ENCODE assay signal across 15 cellular contexts in the genomic region with DNA sequence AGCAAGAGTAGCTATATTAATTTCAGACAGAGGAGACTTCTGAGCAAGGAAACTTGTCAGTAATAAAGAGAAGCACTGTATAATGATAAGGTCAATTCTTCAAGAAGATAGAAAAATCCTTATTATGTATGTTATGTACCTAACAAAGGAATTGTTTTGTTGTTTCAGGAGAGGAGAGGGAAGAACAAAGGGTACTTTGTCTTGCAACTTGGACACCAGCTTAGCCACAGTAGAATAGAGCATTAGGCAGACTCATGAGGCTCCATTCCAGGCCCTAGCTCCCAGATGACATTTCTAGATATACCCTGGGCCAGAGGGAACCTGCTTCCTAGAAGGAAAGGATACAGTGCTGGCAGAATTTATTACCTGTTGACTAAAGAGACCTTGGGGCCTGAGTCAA. TPM values are rescaled to one million over a fixed set of nuclear protein-coding genes. Genes with fewer than 3 reads are reported as not detected.
DNase-seq lines count a peak whose midpoint lies in the region; FAIRE-seq and TF ChIP-seq lines count a peak whose summit lies in the region.
"Had no signal": no experiment of that assay in that cellular context is flagged by ENCODE, and none has a peak within 500 bp of the region (broad histone marks: within the 10 kb centered on the region; RNA-seq: fewer than 3 reads in every experiment).

No MANE protein-coding gene starts in this region.

- no peaks in the 10 kb centered on the region for H3K9me3 ChIP-seq in small intestine (ENCODE audit: control insufficient read depth, low read depth)
- H3K9me3 ChIP-seq: A549, Caco-2, HAP-1 had no signal

- H3K4me3 Mint-ChIP-seq in endothelial cell (ENCODE audit: unreplicated experiment) (peak overlapping the region; percentile 37), neural crest cell (peak overlapping the region; percentile 14)
- H3K4me3 Mint-ChIP-seq: CD14-positive monocyte; CD8-positive, alpha-beta T cell had no signal

- CTCF ChIA-PET in HEK293T (lab: Yijun Ruan, JAX): no interaction called here

- H3K27me3 ChIP-seq in small intestine (ENCODE audit: control insufficient read depth in 2 of 2, insufficient read depth in 2 of 2, low read length in 2 of 2): no peaks in the 10 kb centered on the region

- H3K4me1 Mint-ChIP-seq in endothelial cell (ENCODE audit: unreplicated experiment): no peaks in the 10 kb centered on the region
- H3K4me1 Mint-ChIP-seq in neural crest cell: peaks cover 9% of the 10 kb centered on the region
- H3K4me1 Mint-ChIP-seq: CD14-positive monocyte had no signal

- no peak overlapping the region for H3K27ac ChIP-seq in small intestine (ENCODE audit: low read depth in 1 of 2, low read length in 1 of 2)
- H3K27ac ChIP-seq: A549 had no signal

- H3K4me3 ChIP-seq in small intestine (ENCODE audit: low read depth in 1 of 2, low read length in 2 of 2): no peak overlapping the region
- H3K4me3 ChIP-seq: A549, HAP-1 had no signal

- H3K27me3 Mint-ChIP-seq in endothelial cell (ENCODE audit: unreplicated experiment) (no peaks in the 10 kb centered on the region), neural crest cell (ENCODE audit: low read depth) (no peaks in the 10 kb centered on the region)

- H3K27ac Mint-ChIP-seq in endothelial cell (ENCODE audit: unreplicated experiment): no peak overlapping the region
- H3K27ac Mint-ChIP-seq in neural crest cell (ENCODE audit: unreplicated experiment): no peak overlapping the region
- H3K27ac Mint-ChIP-seq: CD14-positive monocyte; CD8-positive, alpha-beta T cell had no signal

- H3K4me1 ChIP-seq in small intestine (ENCODE audit: control insufficient read depth in 2 of 2, insufficient read depth in 1 of 2, low read depth in 1 of 2, low read length in 1 of 2): no peaks in the 10 kb centered on the region
- H3K4me1 ChIP-seq: A549, Caco-2 had no signal

- no peak for FAIRE-seq in small intestine (lab: Jason Lieb, UNC)
- FAIRE-seq: A549, H1 had no signal

- TF ChIP-seq CTCF in endothelial cell (IDR thresholded peaks at IDR 0.05; ENCODE audit: unreplicated experiment) (no peak), neural crest cell (conservative IDR thresholded peaks at IDR 0.05) (no peak)

- H3K36me3 Mint-ChIP-seq in endothelial cell (ENCODE audit: low read depth, unreplicated experiment) (peaks cover 10% of the 10 kb centered on the region), neural crest cell (ENCODE audit: low read depth) (peaks cover 6% of the 10 kb centered on the region)
- H3K36me3 Mint-ChIP-seq: CD14-positive monocyte; CD8-positive, alpha-beta T cell had no signal

- no peaks in the 10 kb centered on the region for H3K36me3 ChIP-seq in small intestine (ENCODE audit: control insufficient read depth in 2 of 2, insufficient read depth in 2 of 2, low read length in 2 of 2)
- H3K36me3 ChIP-seq: HAP-1 had no signal

- H3K9me3 Mint-ChIP-seq in endothelial cell (ENCODE audit: unreplicated experiment) (no peaks in the 10 kb centered on the region), neural crest cell (peaks cover 3% of the 10 kb centered on the region)
- H3K9me3 Mint-ChIP-seq: CD8-positive, alpha-beta T cell had no signal

- DNase-seq in HEK293T (ENCODE audit: extremely low spot score) (no peak), endothelial cell (ENCODE audit: low spot score) (no peak), neural crest cell (ENCODE audit: low read depth, low spot score) (no peak), small intestine (no peak), NCI-H187 treated with DMSO at 0.1 percent for 48 hours (lab: John Stamatoyannopoulos, UW) (no peak)
- no peak for DNase-seq in NK-92 treated with Interleukin-12 subunit alpha and Interleukin-12 subunit beta, amount 100 ng/mL, for 24 hours (lab: John Stamatoyannopoulos, UW)
- DNase-seq: Caco-2; CD8-positive, alpha-beta T cell; DND-41; GDM1; IMR-90 had no signal

- POLR2A ChIA-PET in HEK293T (lab: Yijun Ruan, JAX): no interaction called here

TF ChIP-seq in HEK293T, 16 proteins besides CTCF, POLR2A, EP300 and RAD21:
- no peak for TF ChIP-seq TARDBP (IDR thresholded peaks at IDR 0.05)
- no peak for TF ChIP-seq CTBP1 (IDR thresholded peaks at IDR 0.05; ENCODE audit: borderline replicate concordance)
- no peak for TF ChIP-seq ELF4 (IDR thresholded peaks at IDR 0.05)
- no peak for TF ChIP-seq SP1 (IDR thresholded peaks at IDR 0.05)
- TF ChIP-seq FOXA1 (IDR thresholded peaks at IDR 0.05): no peak
- no peak for TF ChIP-seq BHLHE40 (IDR thresholded peaks at IDR 0.05; ENCODE audit: borderline replicate concordance)
- TF ChIP-seq, protein P1, sequence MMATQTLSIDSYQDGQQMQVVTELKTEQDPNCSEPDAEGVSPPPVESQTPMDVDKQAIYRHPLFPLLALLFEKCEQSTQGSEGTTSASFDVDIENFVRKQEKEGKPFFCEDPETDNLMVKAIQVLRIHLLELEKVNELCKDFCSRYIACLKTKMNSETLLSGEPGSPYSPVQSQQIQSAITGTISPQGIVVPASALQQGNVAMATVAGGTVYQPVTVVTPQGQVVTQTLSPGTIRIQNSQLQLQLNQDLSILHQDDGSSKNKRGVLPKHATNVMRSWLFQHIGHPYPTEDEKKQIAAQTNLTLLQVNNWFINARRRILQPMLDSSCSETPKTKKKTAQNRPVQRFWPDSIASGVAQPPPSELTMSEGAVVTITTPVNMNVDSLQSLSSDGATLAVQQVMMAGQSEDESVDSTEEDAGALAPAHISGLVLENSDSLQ (IDR thresholded peaks at IDR 0.05): peak; percentile 52; the same call in 1 of the 2 replicates
- no peak for TF ChIP-seq FOXM1 (IDR thresholded peaks at IDR 0.05; ENCODE audit: borderline replicate concordance)

RNA-seq across cellular contexts. Expression of a gene that starts 6.5 kb away (rescaled TPM):
- 29.9 TPM for total RNA-seq in endothelial cell (ENCODE audit: unreplicated experiment)
- total RNA-seq in neural crest cell: 33.7 and 35.7 TPM in 2 replicates
- 10 to 100 TPM; 10.7 to 23.9 (median 11.9) TPM for polyA plus RNA-seq in small intestine
